Comparison of ENCODE assay signal across 19 cellular contexts in the genomic region with DNA sequence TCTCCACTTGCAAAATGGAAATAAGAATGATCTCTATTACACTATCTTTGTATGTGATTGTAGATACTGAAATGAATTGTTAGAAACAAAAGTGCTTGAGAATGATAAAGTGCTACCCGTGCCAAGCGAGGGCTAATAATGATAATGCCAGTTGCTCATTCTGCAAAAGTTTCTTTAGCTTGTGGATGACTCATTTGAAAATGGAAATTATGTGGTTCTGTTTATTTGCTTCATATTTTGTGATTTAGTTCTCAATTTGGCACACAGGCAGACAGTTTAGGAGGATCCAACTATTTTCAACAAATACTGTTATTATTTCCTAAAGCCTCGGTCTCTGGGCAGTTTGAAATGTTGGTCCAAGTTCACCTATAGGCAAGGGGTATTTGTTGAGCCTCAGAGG.
A peak's percentile ranks its signal among the peaks of the same experiment; 100 is the strongest.
DNase-seq lines count a peak whose midpoint lies in the region; FAIRE-seq lines count a peak whose summit lies in the region.
"Had no signal": no experiment of that assay in that cellular context is flagged by ENCODE, and none has a peak within 500 bp of the region (broad histone marks: within the 10 kb centered on the region; RNA-seq: fewer than 3 reads in every experiment).

No MANE protein-coding gene starts in this region.

- H3K4me3 Mint-ChIP-seq in T-helper 2 cell treated with Interferon-gamma antibody and Interleukin-4, amounts not matched to agents 5 μg/mL and 100 μg/mL, for 36 hours = no peak overlapping the region
- H3K4me3 Mint-ChIP-seq in CD4-positive, alpha-beta memory T cell = no peak overlapping the region
- H3K4me3 Mint-ChIP-seq: CD4-positive, CD25-positive, alpha-beta regulatory T cell had no signal

- H3K9ac ChIP-seq in adipocyte (ENCODE audit: low read length) = peak overlapping the region; percentile 20
- H3K9ac ChIP-seq: KMS-11 had no signal

- DNase-seq in EL (peak; percentile 6), adipocyte (ENCODE audit: low read depth) (peak; percentile 53), fibroblast of peridontal ligament (ENCODE audit: extremely low read depth) (peak; percentile 10), HTR-8/SVneo (ENCODE audit: insufficient read length, low spot score) (no peak)
- DNase-seq in activated CD4-positive, alpha-beta T cell treated with anti-CD3 and anti-CD28 coated beads, Interleukin-2, amount 50 U/mL, for 4 hours = no peak
- DNase-seq in T-helper 2 cell treated with Interferon-gamma antibody and Interleukin-4, amounts not matched to agents 5 μg/mL and 100 μg/mL, for 36 hours (ENCODE audit: low spot score) = no peak
- no peak for DNase-seq in CD4-positive, alpha-beta memory T cell
- DNase-seq: Calu3; CD4-positive, CD25-positive, alpha-beta regulatory T cell; GOT3; MM.1S; NCI-H1105 treated with DMSO at 0.1 percent for 48 hours; NCI-H187 treated with DMSO at 0.1 percent for 48 hours; NCI-H446 treated with DMSO at 0.1 percent for 48 hours; NCI-H748 treated with DMSO at 0.1 percent for 48 hours; Right ventricle myocardium superior had no signal

- no peak for FAIRE-seq in HTR-8/SVneo (lab: Jason Lieb, UNC)
- FAIRE-seq: G401.6, GM12892 had no signal

- H3K27ac ChIP-seq in CD4-positive, alpha-beta memory T cell (ENCODE audit: low read depth, low read length) = no peak overlapping the region
- H3K27ac ChIP-seq: KMS-11 had no signal

- no peaks in the 10 kb centered on the region for H3K27me3 Mint-ChIP-seq in T-helper 2 cell treated with Interferon-gamma antibody and Interleukin-4, amounts not matched to agents 5 μg/mL and 100 μg/mL, for 36 hours (ENCODE audit: low read depth)
- peaks cover 5% of the 10 kb centered on the region in 2 donors for H3K27me3 Mint-ChIP-seq in CD4-positive, alpha-beta memory T cell

- H3K4me1 Mint-ChIP-seq in T-helper 2 cell treated with Interferon-gamma antibody and Interleukin-4, amounts not matched to agents 5 μg/mL and 100 μg/mL, for 36 hours (ENCODE audit: low read depth) = no peaks in the 10 kb centered on the region
- no peaks in the 10 kb centered on the region for H3K4me1 Mint-ChIP-seq in CD4-positive, alpha-beta memory T cell
- H3K4me1 Mint-ChIP-seq: CD4-positive, CD25-positive, alpha-beta regulatory T cell had no signal

- H3K36me3 Mint-ChIP-seq in T-helper 2 cell treated with Interferon-gamma antibody and Interleukin-4, amounts not matched to agents 5 μg/mL and 100 μg/mL, for 36 hours (ENCODE audit: low read depth) = no peaks in the 10 kb centered on the region
- no peaks in the 10 kb centered on the region for H3K36me3 Mint-ChIP-seq in CD4-positive, alpha-beta memory T cell
- H3K36me3 Mint-ChIP-seq: CD4-positive, CD25-positive, alpha-beta regulatory T cell had no signal

- CTCF ChIA-PET in CD4-positive, alpha-beta memory T cell (lab: Charles Lee; ENCODE audit: partially characterized antibody) = no interaction called here

- intact Hi-C loops in CD4-positive, alpha-beta memory T cell (cut with micrococcal nuclease) = no loop called here

- peak overlapping the region; percentile 34 for H3K4me3 ChIP-seq in adipocyte (ENCODE audit: low read length)
- H3K4me3 ChIP-seq in CD4-positive, alpha-beta memory T cell (ENCODE audit: low read length in 2 of 2) = no peak overlapping the region

- H3K9me3 Mint-ChIP-seq in T-helper 2 cell treated with Interferon-gamma antibody and Interleukin-4, amounts not matched to agents 5 μg/mL and 100 μg/mL, for 36 hours = no peaks in the 10 kb centered on the region
- H3K9me3 Mint-ChIP-seq in CD4-positive, alpha-beta memory T cell = peaks cover 0 to 6% (median 0%) of the 10 kb centered on the region in 8 donors

- no peak overlapping the region for H3K27ac Mint-ChIP-seq in T-helper 2 cell treated with Interferon-gamma antibody and Interleukin-4, amounts not matched to agents 5 μg/mL and 100 μg/mL, for 36 hours
- no peak overlapping the region for H3K27ac Mint-ChIP-seq in CD4-positive, alpha-beta memory T cell
- H3K27ac Mint-ChIP-seq: CD4-positive, CD25-positive, alpha-beta regulatory T cell had no signal

- H3K4me1 ChIP-seq in adipocyte (ENCODE audit: control insufficient read depth, insufficient read depth, low read length) = peaks cover 19% of the 10 kb centered on the region
- no peaks in the 10 kb centered on the region for H3K4me1 ChIP-seq in CD4-positive, alpha-beta memory T cell (ENCODE audit: insufficient read depth, low read length)

- H3K36me3 ChIP-seq in adipocyte (ENCODE audit: control insufficient read depth, insufficient read depth, low read length, severe bottlenecking) = no peaks in the 10 kb centered on the region
- no peaks in the 10 kb centered on the region for H3K36me3 ChIP-seq in CD4-positive, alpha-beta memory T cell (ENCODE audit: insufficient read depth, low read length)

- H3K27me3 ChIP-seq in adipocyte (replicated peaks; ENCODE audit: control insufficient read depth, insufficient read depth, low read length) = peaks cover 6% of the 10 kb centered on the region
- no peaks in the 10 kb centered on the region for H3K27me3 ChIP-seq in CD4-positive, alpha-beta memory T cell (ENCODE audit: insufficient read depth, low read length)

- POLR2A ChIA-PET in CD4-positive, alpha-beta memory T cell (lab: Charles Lee; ENCODE audit: partially characterized antibody) = no interaction called here

- no peaks in the 10 kb centered on the region for H3K9me3 ChIP-seq in adipocyte (ENCODE audit: control insufficient read depth, low read length)
- H3K9me3 ChIP-seq in CD4-positive, alpha-beta memory T cell (ENCODE audit: control insufficient read depth in 1 of 2, low read length in 2 of 2) = no peaks in the 10 kb centered on the region

Comparison
In these comparisons a context has a peak if more than half of its experiments do, and no peak if none do; other contexts are left out.
1. DNase-seq: peak in EL (single experiment), adipocyte (single experiment) and fibroblast of peridontal ligament (single experiment); none in HTR-8/SVneo (single experiment), activated CD4-positive, alpha-beta T cell treated with anti-CD3 and anti-CD28 coated beads, Interleukin-2, amount 50 U/mL, for 4 hours (0 of 2), T-helper 2 cell treated with Interferon-gamma antibody and Interleukin-4, amounts not matched to agents 5 μg/mL and 100 μg/mL, for 36 hours (single experiment) and CD4-positive, alpha-beta memory T cell (0 of 5).